Comparison of ENCODE assay signal across 8 cellular contexts in genomic region chr10:72308320-72308987, GRCh38. TPM values are rescaled to one million over a fixed set of nuclear protein-coding genes. Genes with fewer than 3 reads are reported as not detected.
A peak's percentile ranks its signal among the peaks of the same experiment; 100 is the strongest.
DNase-seq lines count a peak whose midpoint lies in the region; ATAC-seq and TF ChIP-seq lines count a peak whose summit lies in the region.

No MANE protein-coding gene starts in this region.

- POLR2A ChIA-PET in A673 (lab: Charles Lee; ENCODE audit: low non-redundant PET) = interaction anchor here (0.6 to 1.0 kb wide), 2 partner anchors 25 to 35 kb away, joined by 4 read pairs; partner anchors contain the start of gene DDIT4

- 68 to 75% methylated on average over 7 of the region's 7 CpGs for WGBS in tibial nerve, 2 donors

- H3K27me3 ChIP-seq in kidney epithelial cell (ENCODE audit: control insufficient read depth, insufficient read depth, low read length) (no peaks in the 10 kb centered on the region), tibial nerve (no peaks in the 10 kb centered on the region), A673 (replicated peaks; ENCODE audit: insufficient read depth, low read depth, low read length, poor library complexity) (no peaks in the 10 kb centered on the region)

- no peak for TF ChIP-seq POLR2A in tibial nerve (IDR thresholded peaks at IDR 0.05)

- no peak overlapping the region for H3K4me3 ChIP-seq in kidney epithelial cell (ENCODE audit: low read depth, low read length)
- no peak overlapping the region for H3K4me3 ChIP-seq in tibial nerve
- H3K4me3 ChIP-seq in A673 (ENCODE audit: low read depth, low read length, poor library complexity, severe bottlenecking) = no peak overlapping the region

- CTCF ChIA-PET in A673 (lab: Charles Lee) = no interaction called here

- no TSS peak for BruUV-seq in A673 (replicated peaks; lab: Mats Ljungman, UMichigan)

- peak; percentile 88 for DNase-seq in CMK (ENCODE audit: low read depth)
- peak; percentile 94 for DNase-seq in MV-4-11 (lab: John Stamatoyannopoulos, UW)
- DNase-seq in kidney epithelial cell (ENCODE audit: low read depth) = peak; percentile 67
- no peak for DNase-seq in tibial nerve (ENCODE audit: low spot score in 2 of 2)
- no peak for DNase-seq in NCI-H1436 treated with DMSO at 0.1 percent for 48 hours (lab: John Stamatoyannopoulos, UW)
- no peak for DNase-seq in A673 (ENCODE audit: low spot score)

- H3K27ac ChIP-seq in angular gyrus (ENCODE audit: low read depth, low read length) = peak overlapping the region; percentile 93
- peak overlapping the region; percentile 42 to 85 (median 48) for H3K27ac ChIP-seq in tibial nerve
- H3K27ac ChIP-seq in A673 (ENCODE audit: low read depth, low read length, poor library complexity, severe bottlenecking) = no peak overlapping the region

- H3K36me3 ChIP-seq in kidney epithelial cell (ENCODE audit: control insufficient read depth, insufficient read depth, low read length) = no peaks in the 10 kb centered on the region
- no peaks in the 10 kb centered on the region for H3K36me3 ChIP-seq in tibial nerve
- no peaks in the 10 kb centered on the region for H3K36me3 ChIP-seq in A673 (ENCODE audit: insufficient read depth, low read length, poor library complexity, severe bottlenecking)

- H3K4me1 ChIP-seq in tibial nerve (peaks cover 0 to 40% (median 24%) of the 10 kb centered on the region in 4 donors), A673 (ENCODE audit: insufficient read depth, low read length, poor library complexity, severe bottlenecking) (peaks cover 4% of the 10 kb centered on the region)

- ATAC-seq in GM18502 (IDR thresholded peaks at IDR 0.05; ENCODE audit: poor library complexity, unreplicated experiment) = no peak

- TF ChIP-seq CTCF in kidney epithelial cell (IDR thresholded peaks at IDR 0.05; ENCODE audit: insufficient read depth, low read length, poor library complexity, severe bottlenecking) (no peak), tibial nerve (IDR thresholded peaks at IDR 0.05) (no peak), A673 (conservative IDR thresholded peaks at IDR 0.05; ENCODE audit: low read depth, low read length) (no peak)

- intact Hi-C loops in A673 (cut with micrococcal nuclease; ENCODE audit: unreplicated experiment) = no loop called here

- peak in 1 of 2 donors; percentile 47 for TF ChIP-seq EP300 in tibial nerve (IDR thresholded peaks at IDR 0.05)

- H3K9me3 ChIP-seq in tibial nerve = no peaks in the 10 kb centered on the region
- H3K9me3 ChIP-seq in A673 (ENCODE audit: low read depth, low read length, poor library complexity, severe bottlenecking) = no peaks in the 10 kb centered on the region

RNA-seq across cellular contexts. Expression of gene DDIT4, which starts 34.7 kb away (rescaled TPM):
- 278 and 280 TPM in 2 replicates for total RNA-seq in kidney epithelial cell
- 1,000 to 10,000 TPM; 1,317 to 2,202 (median 1,604) TPM for total RNA-seq in tibial nerve
- 20.7 and 39.6 TPM in 2 replicates for total RNA-seq in A673 (2021)

RNA-seq across cellular contexts. Expression of gene DNAJB12, which starts 46.3 kb away (rescaled TPM):
- total RNA-seq in kidney epithelial cell (34.4 and 37.9 TPM in 2 replicates), tibial nerve (100 to 1,000 TPM in 2 of 4 donors, 10 to 100 TPM in 2; 81.3 to 115 (median 98.9) TPM), A673 (2021) (29.5 and 31.2 TPM in 2 replicates)

Comparison
In these comparisons a context has a peak if more than half of its experiments do, and no peak if none do; other contexts are left out.
1. DNase-seq: peak in CMK (single experiment), MV-4-11 (single experiment) and kidney epithelial cell (single experiment); none in tibial nerve (0 of 2), NCI-H1436 treated with DMSO at 0.1 percent for 48 hours (single experiment) and A673 (single experiment).